In the genomic region with DNA sequence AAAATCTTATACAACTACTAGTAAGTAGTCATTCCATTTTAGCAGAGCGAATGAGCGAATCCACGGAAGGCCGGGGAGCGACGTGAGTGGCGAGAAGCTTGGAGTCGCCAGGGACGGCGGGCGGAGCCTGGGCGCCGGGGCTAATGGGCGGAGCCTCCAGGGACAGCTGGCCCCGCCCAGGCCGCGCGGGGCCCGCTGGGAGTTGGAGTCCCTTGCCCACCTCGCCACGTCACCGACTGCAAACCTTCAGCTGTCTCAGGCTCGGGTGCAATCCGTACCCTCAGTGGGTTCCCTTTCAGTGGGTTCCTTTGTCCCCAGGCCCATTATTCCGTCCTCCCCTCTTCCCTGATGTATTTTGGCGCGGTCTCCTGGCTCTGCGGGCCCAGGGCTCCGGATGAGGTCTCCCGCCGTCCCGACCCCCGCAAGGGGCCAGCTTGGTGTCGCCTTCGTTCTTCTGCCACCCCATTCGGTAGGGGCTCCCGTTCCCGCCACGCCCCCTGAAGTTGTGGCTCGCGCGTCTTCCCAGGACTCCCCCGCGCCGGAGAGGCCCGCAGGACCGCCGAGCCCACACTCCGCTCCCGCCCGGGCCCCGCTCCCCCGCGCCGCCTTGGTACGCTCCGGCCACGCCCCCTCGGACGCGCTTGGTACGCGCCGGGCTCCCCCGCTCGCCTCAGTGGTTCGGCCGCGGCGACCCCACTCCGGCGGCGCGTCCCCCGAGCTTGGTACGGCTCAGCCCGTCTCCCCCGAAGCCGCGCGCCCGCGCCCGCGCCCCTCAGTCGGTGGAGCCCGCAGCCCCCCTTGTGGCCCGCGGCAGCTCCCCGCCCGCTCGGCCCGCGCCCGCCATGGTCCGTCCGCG, we compare ENCODE assay signal across 1 cellular context.
TF ChIP-seq lines count a peak whose summit lies in the region.

A gene (plus strand): TSS at position 673 of the 856 bp plus-strand sequence.

TF ChIP-seq in HEK293, 187 proteins besides CTCF, POLR2A, EP300 and RAD21 (continued from another document and continues in another):
- TF ChIP-seq, protein P1, sequence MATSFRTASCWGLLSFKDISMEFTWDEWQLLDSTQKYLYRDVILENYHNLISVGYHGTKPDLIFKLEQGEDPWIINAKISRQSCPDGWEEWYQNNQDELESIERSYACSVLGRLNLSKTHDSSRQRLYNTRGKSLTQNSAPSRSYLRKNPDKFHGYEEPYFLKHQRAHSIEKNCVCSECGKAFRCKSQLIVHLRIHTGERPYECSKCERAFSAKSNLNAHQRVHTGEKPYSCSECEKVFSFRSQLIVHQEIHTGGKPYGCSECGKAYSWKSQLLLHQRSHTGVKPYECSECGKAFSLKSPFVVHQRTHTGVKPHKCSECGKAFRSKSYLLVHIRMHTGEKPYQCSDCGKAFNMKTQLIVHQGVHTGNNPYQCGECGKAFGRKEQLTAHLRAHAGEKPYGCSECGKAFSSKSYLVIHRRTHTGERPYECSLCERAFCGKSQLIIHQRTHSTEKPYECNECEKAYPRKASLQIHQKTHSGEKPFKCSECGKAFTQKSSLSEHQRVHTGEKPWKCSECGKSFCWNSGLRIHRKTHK (tag by site-specific recombination; IDR thresholded peaks at IDR 0.05): no peak
- peak; percentile 82; the same call in 1 of the 2 replicates for TF ChIP-seq ZNF501 (tag by site-specific recombination; IDR thresholded peaks at IDR 0.05)
- no peak for TF ChIP-seq ZNF112 (tag by site-specific recombination; IDR thresholded peaks at IDR 0.05)
- TF ChIP-seq, protein P2, sequence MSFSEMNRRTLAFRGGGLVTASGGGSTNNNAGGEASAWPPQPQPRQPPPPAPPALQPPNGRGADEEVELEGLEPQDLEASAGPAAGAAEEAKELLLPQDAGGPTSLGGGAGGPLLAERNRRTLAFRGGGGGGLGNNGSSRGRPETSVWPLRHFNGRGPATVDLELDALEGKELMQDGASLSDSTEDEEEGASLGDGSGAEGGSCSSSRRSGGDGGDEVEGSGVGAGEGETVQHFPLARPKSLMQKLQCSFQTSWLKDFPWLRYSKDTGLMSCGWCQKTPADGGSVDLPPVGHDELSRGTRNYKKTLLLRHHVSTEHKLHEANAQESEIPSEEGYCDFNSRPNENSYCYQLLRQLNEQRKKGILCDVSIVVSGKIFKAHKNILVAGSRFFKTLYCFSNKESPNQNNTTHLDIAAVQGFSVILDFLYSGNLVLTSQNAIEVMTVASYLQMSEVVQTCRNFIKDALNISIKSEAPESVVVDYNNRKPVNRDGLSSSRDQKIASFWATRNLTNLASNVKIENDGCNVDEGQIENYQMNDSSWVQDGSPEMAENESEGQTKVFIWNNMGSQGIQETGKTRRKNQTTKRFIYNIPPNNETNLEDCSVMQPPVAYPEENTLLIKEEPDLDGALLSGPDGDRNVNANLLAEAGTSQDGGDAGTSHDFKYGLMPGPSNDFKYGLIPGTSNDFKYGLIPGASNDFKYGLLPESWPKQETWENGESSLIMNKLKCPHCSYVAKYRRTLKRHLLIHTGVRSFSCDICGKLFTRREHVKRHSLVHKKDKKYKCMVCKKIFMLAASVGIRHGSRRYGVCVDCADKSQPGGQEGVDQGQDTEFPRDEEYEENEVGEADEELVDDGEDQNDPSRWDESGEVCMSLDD (tag by site-specific recombination; IDR thresholded peaks at IDR 0.05): peak; percentile 100
- TF ChIP-seq ZNF623 (tag by site-specific recombination; IDR thresholded peaks at IDR 0.05): no peak
- TF ChIP-seq, protein P3, sequence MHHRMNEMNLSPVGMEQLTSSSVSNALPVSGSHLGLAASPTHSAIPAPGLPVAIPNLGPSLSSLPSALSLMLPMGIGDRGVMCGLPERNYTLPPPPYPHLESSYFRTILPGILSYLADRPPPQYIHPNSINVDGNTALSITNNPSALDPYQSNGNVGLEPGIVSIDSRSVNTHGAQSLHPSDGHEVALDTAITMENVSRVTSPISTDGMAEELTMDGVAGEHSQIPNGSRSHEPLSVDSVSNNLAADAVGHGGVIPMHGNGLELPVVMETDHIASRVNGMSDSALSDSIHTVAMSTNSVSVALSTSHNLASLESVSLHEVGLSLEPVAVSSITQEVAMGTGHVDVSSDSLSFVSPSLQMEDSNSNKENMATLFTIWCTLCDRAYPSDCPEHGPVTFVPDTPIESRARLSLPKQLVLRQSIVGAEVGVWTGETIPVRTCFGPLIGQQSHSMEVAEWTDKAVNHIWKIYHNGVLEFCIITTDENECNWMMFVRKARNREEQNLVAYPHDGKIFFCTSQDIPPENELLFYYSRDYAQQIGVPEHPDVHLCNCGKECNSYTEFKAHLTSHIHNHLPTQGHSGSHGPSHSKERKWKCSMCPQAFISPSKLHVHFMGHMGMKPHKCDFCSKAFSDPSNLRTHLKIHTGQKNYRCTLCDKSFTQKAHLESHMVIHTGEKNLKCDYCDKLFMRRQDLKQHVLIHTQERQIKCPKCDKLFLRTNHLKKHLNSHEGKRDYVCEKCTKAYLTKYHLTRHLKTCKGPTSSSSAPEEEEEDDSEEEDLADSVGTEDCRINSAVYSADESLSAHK (tag by site-specific recombination; IDR thresholded peaks at IDR 0.05): peak; percentile 65; the same call in 1 of the 2 replicates
- TF ChIP-seq ZNF776 (tag by site-specific recombination; IDR thresholded peaks at IDR 0.05; ENCODE audit: borderline replicate concordance): no peak
- no peak for TF ChIP-seq ZNF302 (tag by site-specific recombination; IDR thresholded peaks at IDR 0.05; ENCODE audit: low read depth)
- peak; percentile 70; the same call in 1 of the 2 replicates for TF ChIP-seq RBAK (tag by site-specific recombination; IDR thresholded peaks at IDR 0.05)
- 0 out of 2 replicates have a peak, but pooled peaks have one; percentile 54 for TF ChIP-seq ZNF777 (tag by site-specific recombination; IDR thresholded peaks at IDR 0.05; ENCODE audit: borderline replicate concordance)
- peak; percentile 85; the same call in 1 of the 2 replicates for TF ChIP-seq ZNF660 (tag by site-specific recombination; IDR thresholded peaks at IDR 0.05)
- no peak; the same call in 1 of the 2 replicates for TF ChIP-seq ZNF596 (tag by site-specific recombination; IDR thresholded peaks at IDR 0.05)
- TF ChIP-seq, protein P4, sequence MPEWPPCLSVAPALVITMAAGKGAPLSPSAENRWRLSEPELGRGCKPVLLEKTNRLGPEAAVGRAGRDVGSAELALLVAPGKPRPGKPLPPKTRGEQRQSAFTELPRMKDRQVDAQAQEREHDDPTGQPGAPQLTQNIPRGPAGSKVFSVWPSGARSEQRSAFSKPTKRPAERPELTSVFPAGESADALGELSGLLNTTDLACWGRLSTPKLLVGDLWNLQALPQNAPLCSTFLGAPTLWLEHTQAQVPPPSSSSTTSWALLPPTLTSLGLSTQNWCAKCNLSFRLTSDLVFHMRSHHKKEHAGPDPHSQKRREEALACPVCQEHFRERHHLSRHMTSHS (tag by site-specific recombination; IDR thresholded peaks at IDR 0.05): no peak
- TF ChIP-seq, protein P5, sequence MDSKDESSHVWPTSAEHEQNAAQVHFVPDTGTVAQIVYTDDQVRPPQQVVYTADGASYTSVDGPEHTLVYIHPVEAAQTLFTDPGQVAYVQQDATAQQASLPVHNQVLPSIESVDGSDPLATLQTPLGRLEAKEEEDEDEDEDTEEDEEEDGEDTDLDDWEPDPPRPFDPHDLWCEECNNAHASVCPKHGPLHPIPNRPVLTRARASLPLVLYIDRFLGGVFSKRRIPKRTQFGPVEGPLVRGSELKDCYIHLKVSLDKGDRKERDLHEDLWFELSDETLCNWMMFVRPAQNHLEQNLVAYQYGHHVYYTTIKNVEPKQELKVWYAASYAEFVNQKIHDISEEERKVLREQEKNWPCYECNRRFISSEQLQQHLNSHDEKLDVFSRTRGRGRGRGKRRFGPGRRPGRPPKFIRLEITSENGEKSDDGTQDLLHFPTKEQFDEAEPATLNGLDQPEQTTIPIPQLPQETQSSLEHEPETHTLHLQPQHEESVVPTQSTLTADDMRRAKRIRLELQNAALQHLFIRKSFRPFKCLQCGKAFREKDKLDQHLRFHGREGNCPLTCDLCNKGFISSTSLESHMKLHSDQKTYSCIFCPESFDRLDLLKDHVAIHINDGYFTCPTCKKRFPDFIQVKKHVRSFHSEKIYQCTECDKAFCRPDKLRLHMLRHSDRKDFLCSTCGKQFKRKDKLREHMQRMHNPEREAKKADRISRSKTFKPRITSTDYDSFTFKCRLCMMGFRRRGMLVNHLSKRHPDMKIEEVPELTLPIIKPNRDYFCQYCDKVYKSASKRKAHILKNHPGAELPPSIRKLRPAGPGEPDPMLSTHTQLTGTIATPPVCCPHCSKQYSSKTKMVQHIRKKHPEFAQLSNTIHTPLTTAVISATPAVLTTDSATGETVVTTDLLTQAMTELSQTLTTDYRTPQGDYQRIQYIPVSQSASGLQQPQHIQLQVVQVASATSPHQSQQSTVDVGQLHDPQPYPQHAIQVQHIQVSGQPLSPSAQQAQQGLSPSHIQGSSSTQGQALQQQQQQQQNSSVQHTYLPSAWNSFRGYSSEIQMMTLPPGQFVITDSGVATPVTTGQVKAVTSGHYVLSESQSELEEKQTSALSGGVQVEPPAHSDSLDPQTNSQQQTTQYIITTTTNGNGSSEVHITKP (tag by site-specific recombination; IDR thresholded peaks at IDR 0.05): peak; percentile 100
- no peak for TF ChIP-seq HOXD13 (CRISPR knock-in tag; IDR thresholded peaks at IDR 0.05; ENCODE audit: borderline replicate concordance)
- TF ChIP-seq, protein P6, sequence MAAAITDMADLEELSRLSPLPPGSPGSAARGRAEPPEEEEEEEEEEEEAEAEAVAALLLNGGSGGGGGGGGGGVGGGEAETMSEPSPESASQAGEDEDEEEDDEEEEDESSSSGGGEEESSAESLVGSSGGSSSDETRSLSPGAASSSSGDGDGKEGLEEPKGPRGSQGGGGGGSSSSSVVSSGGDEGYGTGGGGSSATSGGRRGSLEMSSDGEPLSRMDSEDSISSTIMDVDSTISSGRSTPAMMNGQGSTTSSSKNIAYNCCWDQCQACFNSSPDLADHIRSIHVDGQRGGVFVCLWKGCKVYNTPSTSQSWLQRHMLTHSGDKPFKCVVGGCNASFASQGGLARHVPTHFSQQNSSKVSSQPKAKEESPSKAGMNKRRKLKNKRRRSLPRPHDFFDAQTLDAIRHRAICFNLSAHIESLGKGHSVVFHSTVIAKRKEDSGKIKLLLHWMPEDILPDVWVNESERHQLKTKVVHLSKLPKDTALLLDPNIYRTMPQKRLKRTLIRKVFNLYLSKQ (tag by site-specific recombination; IDR thresholded peaks at IDR 0.05; ENCODE audit: borderline replicate concordance): no peak
- no peak for TF ChIP-seq ZNF16 (tag by site-specific recombination; IDR thresholded peaks at IDR 0.05; ENCODE audit: low read depth)
- TF ChIP-seq, protein P7, sequence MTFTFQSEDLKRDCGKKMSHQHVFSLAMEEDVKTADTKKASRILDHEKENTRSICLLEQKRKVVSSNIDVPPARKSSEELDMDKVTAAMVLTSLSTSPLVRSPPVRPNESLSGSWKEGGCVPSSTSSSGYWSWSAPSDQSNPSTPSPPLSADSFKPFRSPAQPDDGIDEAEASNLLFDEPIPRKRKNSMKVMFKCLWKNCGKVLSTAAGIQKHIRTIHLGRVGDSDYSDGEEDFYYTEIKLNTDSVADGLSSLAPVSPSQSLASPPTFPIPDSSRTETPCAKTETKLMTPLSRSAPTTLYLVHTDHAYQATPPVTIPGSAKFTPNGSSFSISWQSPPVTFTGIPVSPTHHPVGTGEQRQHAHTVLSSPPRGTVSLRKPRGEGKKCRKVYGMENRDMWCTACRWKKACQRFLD (tag by site-specific recombination; IDR thresholded peaks at IDR 0.05): no peak
- TF ChIP-seq, protein P8, sequence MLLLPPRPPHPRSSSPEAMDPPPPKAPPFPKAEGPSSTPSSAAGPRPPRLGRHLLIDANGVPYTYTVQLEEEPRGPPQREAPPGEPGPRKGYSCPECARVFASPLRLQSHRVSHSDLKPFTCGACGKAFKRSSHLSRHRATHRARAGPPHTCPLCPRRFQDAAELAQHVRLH (tag by site-specific recombination; IDR thresholded peaks at IDR 0.05): peak; percentile 86
- peak; percentile 86 for TF ChIP-seq ZNF629 (tag by site-specific recombination; IDR thresholded peaks at IDR 0.05)
- no peak for TF ChIP-seq TCF7L2 (IDR thresholded peaks at IDR 0.05; ENCODE audit: borderline replicate concordance, low read depth, low read length)
- peak; percentile 68 for TF ChIP-seq ZNF10 (tag by site-specific recombination; IDR thresholded peaks at IDR 0.05)
- TF ChIP-seq ZNF138 (tag by site-specific recombination; IDR thresholded peaks at IDR 0.05; ENCODE audit: borderline replicate concordance): no peak
- TF ChIP-seq ZNF514 (tag by site-specific recombination; IDR thresholded peaks at IDR 0.05): no peak
- TF ChIP-seq, protein P9, sequence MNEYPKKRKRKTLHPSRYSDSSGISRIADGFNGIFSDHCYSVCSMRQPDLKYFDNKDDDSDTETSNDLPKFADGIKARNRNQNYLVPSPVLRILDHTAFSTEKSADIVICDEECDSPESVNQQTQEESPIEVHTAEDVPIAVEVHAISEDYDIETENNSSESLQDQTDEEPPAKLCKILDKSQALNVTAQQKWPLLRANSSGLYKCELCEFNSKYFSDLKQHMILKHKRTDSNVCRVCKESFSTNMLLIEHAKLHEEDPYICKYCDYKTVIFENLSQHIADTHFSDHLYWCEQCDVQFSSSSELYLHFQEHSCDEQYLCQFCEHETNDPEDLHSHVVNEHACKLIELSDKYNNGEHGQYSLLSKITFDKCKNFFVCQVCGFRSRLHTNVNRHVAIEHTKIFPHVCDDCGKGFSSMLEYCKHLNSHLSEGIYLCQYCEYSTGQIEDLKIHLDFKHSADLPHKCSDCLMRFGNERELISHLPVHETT (tag by site-specific recombination; IDR thresholded peaks at IDR 0.05): peak; percentile 52; the same call in 1 of the 2 replicates
- TF ChIP-seq, protein P10, sequence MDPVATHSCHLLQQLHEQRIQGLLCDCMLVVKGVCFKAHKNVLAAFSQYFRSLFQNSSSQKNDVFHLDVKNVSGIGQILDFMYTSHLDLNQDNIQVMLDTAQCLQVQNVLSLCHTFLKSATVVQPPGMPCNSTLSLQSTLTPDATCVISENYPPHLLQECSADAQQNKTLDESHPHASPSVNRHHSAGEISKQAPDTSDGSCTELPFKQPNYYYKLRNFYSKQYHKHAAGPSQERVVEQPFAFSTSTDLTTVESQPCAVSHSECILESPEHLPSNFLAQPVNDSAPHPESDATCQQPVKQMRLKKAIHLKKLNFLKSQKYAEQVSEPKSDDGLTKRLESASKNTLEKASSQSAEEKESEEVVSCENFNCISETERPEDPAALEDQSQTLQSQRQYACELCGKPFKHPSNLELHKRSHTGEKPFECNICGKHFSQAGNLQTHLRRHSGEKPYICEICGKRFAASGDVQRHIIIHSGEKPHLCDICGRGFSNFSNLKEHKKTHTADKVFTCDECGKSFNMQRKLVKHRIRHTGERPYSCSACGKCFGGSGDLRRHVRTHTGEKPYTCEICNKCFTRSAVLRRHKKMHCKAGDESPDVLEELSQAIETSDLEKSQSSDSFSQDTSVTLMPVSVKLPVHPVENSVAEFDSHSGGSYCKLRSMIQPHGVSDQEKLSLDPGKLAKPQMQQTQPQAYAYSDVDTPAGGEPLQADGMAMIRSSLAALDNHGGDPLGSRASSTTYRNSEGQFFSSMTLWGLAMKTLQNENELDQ (tag by site-specific recombination; IDR thresholded peaks at IDR 0.05; ENCODE audit: low read depth): no peak
- TF ChIP-seq KLF8 (tag by site-specific recombination; IDR thresholded peaks at IDR 0.05): peak; percentile 92
- no peak for TF ChIP-seq ZNF654 (tag by site-specific recombination; IDR thresholded peaks at IDR 0.05; ENCODE audit: low read depth)
- TF ChIP-seq ZNF558 (tag by site-specific recombination; IDR thresholded peaks at IDR 0.05): no peak
- peak; percentile 92 for TF ChIP-seq IKZF3 (tag by site-specific recombination; IDR thresholded peaks at IDR 0.05)
- TF ChIP-seq FEZF1 (tag by site-specific recombination; IDR thresholded peaks at IDR 0.05): no peak
- TF ChIP-seq ZNF548 (tag by site-specific recombination; IDR thresholded peaks at IDR 0.05): no peak
- TF ChIP-seq ZNF175 (tag by site-specific recombination; IDR thresholded peaks at IDR 0.05): no peak
- no peak for TF ChIP-seq ZNF707 (tag by site-specific recombination; IDR thresholded peaks at IDR 0.05)
- TF ChIP-seq PRDM1 (tag by site-specific recombination; IDR thresholded peaks at IDR 0.05): no peak
- TF ChIP-seq ZNF19 (tag by site-specific recombination; IDR thresholded peaks at IDR 0.05; ENCODE audit: low read depth): no peak
- TF ChIP-seq ZNF132 (tag by site-specific recombination; IDR thresholded peaks at IDR 0.05; ENCODE audit: borderline replicate concordance): no peak
